38 cellular contexts compared by ENCODE assay signal in the genomic region with DNA sequence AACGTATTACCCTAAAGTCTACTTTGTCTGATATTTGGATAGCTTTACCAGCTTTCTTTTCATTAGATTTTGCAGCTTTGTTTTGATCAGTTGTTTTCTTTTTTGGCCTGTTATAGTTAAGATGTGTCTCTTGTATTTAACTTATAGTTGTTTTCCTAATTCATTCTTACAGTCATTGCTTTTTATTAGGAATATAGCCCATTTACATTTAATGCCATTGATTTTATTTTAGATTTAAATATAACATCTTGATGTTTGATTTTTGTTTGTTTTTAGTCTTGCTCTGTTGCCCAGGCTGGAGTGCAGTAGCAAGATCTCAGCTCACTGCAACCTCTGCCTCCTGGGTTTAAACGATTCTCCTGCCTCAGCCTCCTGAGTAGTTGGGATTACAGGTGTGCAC.
"Had no signal": no experiment of that assay in that cellular context is flagged by ENCODE, and none has a peak within 500 bp of the region (broad histone marks: within the 10 kb centered on the region; RNA-seq: fewer than 3 reads in every experiment).

No MANE protein-coding gene starts in this region.

- H3K36me3 ChIP-seq: adrenal gland, ascending aorta, brain microvascular endothelial cell, breast epithelium, cardiac muscle cell had no signal

- ATAC-seq: activated naive CD4-positive, alpha-beta T cell treated with anti-CD3 and anti-CD28 coated beads, Interleukin-2, amount 50 U/mL, for 72 hours; activated naive CD8-positive, alpha-beta T cell treated with anti-CD3 and anti-CD28 coated beads, Interleukin-2, amount 50 U/mL, for 24 hours; activated T-helper 17 cell treated with anti-CD3 and anti-CD28 coated beads, Interleukin-2, amount 50 U/mL, for 72 hours; body of pancreas had no signal

- DNase-seq: activated effector memory CD4-positive, alpha-beta T cell treated with anti-CD3 and anti-CD28 coated beads, Interleukin-2, amount 50 U/mL, for 16 hours; activated effector memory CD4-positive, alpha-beta T cell treated with Interleukin-2 at 50 U/mL for 16 hours; activated gamma-delta T cell; activated gamma-delta T cell treated with Interleukin-2 at 50 U/mL for 16 hours; activated naive CD4-positive, alpha-beta T cell; activated naive CD4-positive, alpha-beta T cell treated with anti-CD3 and anti-CD28 coated beads for 36 hours; activated naive CD4-positive, alpha-beta T cell treated with anti-CD3 and anti-CD28 coated beads, Interleukin-2, amount 10 ng/mL, durations not matched to agents 7 days and 5 days; activated naive CD4-positive, alpha-beta T cell treated with anti-CD3 and anti-CD28 coated beads, Interleukin-2, amount 50 U/mL, for 16 hours; activated naive CD4-positive, alpha-beta T cell treated with Interleukin-2 at 50 U/mL for 16 hours; activated naive CD8-positive, alpha-beta T cell treated with anti-CD3 and anti-CD28 coated beads for 36 hours; activated naive CD8-positive, alpha-beta T cell treated with anti-CD3 and anti-CD28 coated beads, Interleukin-2, amount 10 ng/mL, durations not matched to agents 7 days and 5 days; activated naive CD8-positive, alpha-beta T cell treated with anti-CD3 and anti-CD28 coated beads, Interleukin-2, amount 50 U/mL, for 24 hours; activated T-cell treated with anti-CD3 and anti-CD28 coated beads, Interleukin-2, amount 50 U/mL, for 1 hour; activated T-cell treated with anti-CD3 and anti-CD28 coated beads, Interleukin-2, amount 50 U/mL, for 24 hours; activated T-cell treated with anti-CD3 and anti-CD28 coated beads, Interleukin-2, amount 50 U/mL, for 48 hours; amniotic stem cell; amygdala; anterior cingulate cortex; aorta; body of pancreas; brain microvascular endothelial cell; caudate nucleus; central memory CD4-positive, alpha-beta T cell; cerebellar nuclear complex had no signal

- H3K27me3 Mint-ChIP-seq: activated naive CD4-positive, alpha-beta T cell treated with anti-CD3 and anti-CD28 coated beads, Interleukin-2, amount 50 U/mL, for 24 hours; activated naive CD8-positive, alpha-beta T cell treated with anti-CD3 and anti-CD28 coated beads for 36 hours; activated naive CD8-positive, alpha-beta T cell treated with anti-CD3 and anti-CD28 coated beads, Interleukin-2, amount 50 U/mL, for 24 hours; activated T-cell treated with anti-CD3 and anti-CD28 coated beads, Interleukin-2, amount 50 U/mL, for 24 hours; activated T-helper 17 cell treated with anti-CD3 and anti-CD28 coated beads, Interleukin-2, amount 50 U/mL, for 72 hours; brain; central memory CD8-positive, alpha-beta T cell had no signal

- H3K27me3 ChIP-seq: adrenal gland, ascending aorta, body of pancreas, brain microvascular endothelial cell, breast epithelium, cardiac muscle cell had no signal

- H3K4me1 Mint-ChIP-seq: activated naive CD4-positive, alpha-beta T cell treated with anti-CD3 and anti-CD28 coated beads, Interleukin-2, amount 10 ng/mL, durations not matched to agents 7 days and 5 days; activated naive CD8-positive, alpha-beta T cell treated with anti-CD3 and anti-CD28 coated beads for 36 hours; activated naive CD8-positive, alpha-beta T cell treated with anti-CD3 and anti-CD28 coated beads, Interleukin-2, amount 10 ng/mL, durations not matched to agents 7 days and 5 days; activated naive CD8-positive, alpha-beta T cell treated with anti-CD3 and anti-CD28 coated beads, Interleukin-2, amount 50 U/mL, for 24 hours; brain had no signal

- H3K27ac Mint-ChIP-seq: activated naive CD4-positive, alpha-beta T cell treated with anti-CD3 and anti-CD28 coated beads for 36 hours; activated naive CD4-positive, alpha-beta T cell treated with anti-CD3 and anti-CD28 coated beads, Interleukin-2, amount 10 ng/mL, durations not matched to agents 7 days and 5 days; activated naive CD4-positive, alpha-beta T cell treated with anti-CD3 and anti-CD28 coated beads, Interleukin-2, amount 50 U/mL, for 24 hours; activated naive CD4-positive, alpha-beta T cell treated with anti-CD3 and anti-CD28 coated beads, Interleukin-2, amount 50 U/mL, for 72 hours; activated naive CD8-positive, alpha-beta T cell; activated naive CD8-positive, alpha-beta T cell treated with anti-CD3 and anti-CD28 coated beads for 36 hours; activated naive CD8-positive, alpha-beta T cell treated with anti-CD3 and anti-CD28 coated beads, Interleukin-2, amount 10 ng/mL, durations not matched to agents 7 days and 5 days; activated naive CD8-positive, alpha-beta T cell treated with anti-CD3 and anti-CD28 coated beads, Interleukin-2, amount 50 U/mL, for 24 hours; activated T-cell treated with anti-CD3 and anti-CD28 coated beads, Interleukin-2, amount 50 U/mL, for 24 hours; activated T-helper 1 cell treated with anti-CD3 and anti-CD28 coated beads, Interleukin-12 subunit alpha, Interleukin-12 subunit beta, Interleukin-2, Interleukin-4 antibody, amounts not matched to agents 30 ng/mL and 10 ng/mL and 1 ng/mL, durations not matched to agents 14 hours and 24 hours and 36 hours; activated T-helper 17 cell treated with anti-CD3 and anti-CD28 coated beads, Interleukin-2, amount 50 U/mL, for 72 hours; activated T-helper 2 cell treated with anti-CD3 and anti-CD28 coated beads, Interferon-gamma antibody, Interleukin-2, Interleukin-4, amounts not matched to agents 10 μg/mL and 5 μg/mL and 100 μg/mL, durations not matched to agents 14 hours and 24 hours and 36 hours; brain had no signal

- H3K4me3 Mint-ChIP-seq: activated naive CD4-positive, alpha-beta T cell treated with anti-CD3 and anti-CD28 coated beads for 36 hours; activated naive CD4-positive, alpha-beta T cell treated with anti-CD3 and anti-CD28 coated beads, Interleukin-2, amount 10 ng/mL, durations not matched to agents 7 days and 5 days; activated naive CD4-positive, alpha-beta T cell treated with anti-CD3 and anti-CD28 coated beads, Interleukin-2, amount 50 U/mL, for 24 hours; activated naive CD8-positive, alpha-beta T cell; activated naive CD8-positive, alpha-beta T cell treated with anti-CD3 and anti-CD28 coated beads for 36 hours; activated naive CD8-positive, alpha-beta T cell treated with anti-CD3 and anti-CD28 coated beads, Interleukin-2, amount 10 ng/mL, durations not matched to agents 7 days and 5 days; activated naive CD8-positive, alpha-beta T cell treated with anti-CD3 and anti-CD28 coated beads, Interleukin-2, amount 50 U/mL, for 24 hours; activated T-cell treated with anti-CD3 and anti-CD28 coated beads, Interleukin-2, amount 50 U/mL, for 24 hours; activated T-helper 1 cell treated with anti-CD3 and anti-CD28 coated beads, Interleukin-12 subunit alpha, Interleukin-12 subunit beta, Interleukin-2, Interleukin-4 antibody, amounts not matched to agents 30 ng/mL and 10 ng/mL and 1 ng/mL, durations not matched to agents 14 hours and 24 hours and 36 hours; activated T-helper 17 cell treated with anti-CD3 and anti-CD28 coated beads, Interleukin-2, amount 50 U/mL, for 72 hours; brain; central memory CD8-positive, alpha-beta T cell had no signal

- H3K9me3 ChIP-seq: adrenal gland, body of pancreas had no signal

- H3K4me1 ChIP-seq: adrenal gland, ascending aorta, body of pancreas, breast epithelium had no signal

- FAIRE-seq: astrocyte, bronchial epithelial cell had no signal

- H3K9me3 Mint-ChIP-seq: activated naive CD4-positive, alpha-beta T cell treated with anti-CD3 and anti-CD28 coated beads, Interleukin-2, amount 10 ng/mL, durations not matched to agents 7 days and 5 days; activated T-helper 17 cell treated with anti-CD3 and anti-CD28 coated beads, Interleukin-2, amount 50 U/mL, for 72 hours had no signal

- H3K27ac ChIP-seq: adrenal gland, ascending aorta, body of pancreas, brain microvascular endothelial cell, breast epithelium, cardiac muscle cell had no signal

- H3K4me3 ChIP-seq: adrenal gland, ascending aorta, body of pancreas, breast epithelium, cardiac muscle cell had no signal

- H3K36me3 Mint-ChIP-seq: activated naive CD4-positive, alpha-beta T cell treated with anti-CD3 and anti-CD28 coated beads, Interleukin-2, amount 10 ng/mL, durations not matched to agents 7 days and 5 days; activated naive CD4-positive, alpha-beta T cell treated with anti-CD3 and anti-CD28 coated beads, Interleukin-2, amount 50 U/mL, for 72 hours; activated naive CD8-positive, alpha-beta T cell treated with anti-CD3 and anti-CD28 coated beads, Interleukin-2, amount 10 ng/mL, durations not matched to agents 7 days and 5 days had no signal
